ENCODE assay signal across 29 cellular contexts in genomic region chrX:132953358-132953757, GRCh38. TPM values are rescaled to one million over a fixed set of nuclear protein-coding genes. Genes with fewer than 3 reads are reported as not detected.
DNase-seq lines count a peak whose midpoint lies in the region; ATAC-seq lines count a peak whose summit lies in the region.
"Had no signal": no experiment of that assay in that cellular context is flagged by ENCODE, and none has a peak within 500 bp of the region (broad histone marks: within the 10 kb centered on the region; RNA-seq: fewer than 3 reads in every experiment).

No MANE protein-coding gene starts in this region.

- H4K8ac ChIP-seq in trophoblast cell (ENCODE audit: low read depth, low read length) = no peak overlapping the region

- no peak overlapping the region for H2BK120ac ChIP-seq in trophoblast cell (ENCODE audit: insufficient read depth, low read length, poor library complexity)

- no peaks in the 10 kb centered on the region for H3K79me2 ChIP-seq in trophoblast cell (ENCODE audit: control insufficient read depth, insufficient read depth, low read length, poor library complexity)
- H3K79me2 ChIP-seq: parathyroid adenoma had no signal

- H4K91ac ChIP-seq in trophoblast cell (ENCODE audit: low read depth, low read length) = no peak overlapping the region

- no peak overlapping the region for H3K4me3 ChIP-seq in trophoblast cell (ENCODE audit: low read depth, low read length)
- H3K4me3 ChIP-seq: adrenal gland, breast epithelium, gastroesophageal sphincter, suprapubic skin had no signal

- no CpG with 5 or more reads among the region's 7 CpGs for WGBS in trophoblast cell (ENCODE audit: extremely low coverage, insufficient coverage, insufficient read length)

- no peak overlapping the region for H2BK5ac ChIP-seq in trophoblast cell (ENCODE audit: low read depth, low read length, poor library complexity)

- H3K79me1 ChIP-seq in trophoblast cell (ENCODE audit: low read length) = no peaks in the 10 kb centered on the region

- ATAC-seq in Right ventricle myocardium superior (ENCODE audit: poor library complexity) = no peak
- ATAC-seq: activated CD4-positive, CD25-positive, alpha-beta regulatory T cell treated with anti-CD3 and anti-CD28 coated beads, Interleukin-2, amount 50 U/mL, for 24 hours; gastroesophageal sphincter; left cardiac atrium; Panc1 had no signal

- H3K9ac ChIP-seq in trophoblast cell (ENCODE audit: low read length) = no peak overlapping the region
- H3K9ac ChIP-seq: parathyroid adenoma had no signal

- no peak overlapping the region for H2AK5ac ChIP-seq in trophoblast cell (ENCODE audit: low read length)

- no peak overlapping the region for H3K18ac ChIP-seq in trophoblast cell (ENCODE audit: low read length)

- H3K4me1 ChIP-seq in trophoblast cell (ENCODE audit: control insufficient read depth in 1 of 2, insufficient read depth in 2 of 2, low read length in 2 of 2) = peaks cover 10 to 25% of the 10 kb centered on the region in 2 experiments
- H3K4me1 ChIP-seq: breast epithelium, parathyroid adenoma had no signal

- intact Hi-C loops in Right ventricle myocardium superior (cut with DNase I) = no loop called here

- H3K4me2 ChIP-seq in trophoblast cell (ENCODE audit: low read length) = no peak overlapping the region

- H4K12ac ChIP-seq in trophoblast cell (ENCODE audit: low read depth, low read length) = no peak overlapping the region

- H2BK12ac ChIP-seq in trophoblast cell (ENCODE audit: low read length) = no peak overlapping the region

- DNase-seq in NCI-H748 (lab: John Stamatoyannopoulos, UW; ENCODE audit: unreplicated experiment) = peak; percentile 6
- DNase-seq in NCI-H748 treated with DMSO at 0.1 percent for 48 hours (lab: John Stamatoyannopoulos, UW) = no peak
- DNase-seq in NCI-H2171 treated with DMSO at 0.1 percent for 48 hours (lab: John Stamatoyannopoulos, UW) = peak; percentile 48
- peak; percentile 58 for DNase-seq in kidney glomerular epithelial cell (lab: John Stamatoyannopoulos, UW)
- no peak for DNase-seq in SW480 (ENCODE audit: low spot score)
- DNase-seq in stimulated activated CD4-positive, alpha-beta T cell treated with anti-CD3 and anti-CD28 coated beads, Interleukin-2, amount 100 ng/mL, for 48 hours = no peak
- no peak for DNase-seq in trophoblast cell
- DNase-seq in Right ventricle myocardium superior = no peak
- DNase-seq: activated CD4-positive, alpha-beta T cell treated with anti-CD3 and anti-CD28 coated beads, Interleukin-2, amount 50 U/mL, for 48 hours; activated naive CD4-positive, alpha-beta T cell treated with Interleukin-2 at 50 U/mL for 16 hours; CD4-positive, alpha-beta memory T cell; DMS53; IMR-90; left cardiac atrium; MV-4-11; NCI-H2107; NCI-H69; SHP77; small intestine; stimulated activated naive CD4-positive, alpha-beta T cell had no signal

- H3K27ac ChIP-seq in trophoblast cell (ENCODE audit: low read depth, low read length) = no peak overlapping the region
- H3K27ac ChIP-seq: adrenal gland, breast epithelium, gastroesophageal sphincter, parathyroid adenoma, suprapubic skin had no signal

- H3K27me3 ChIP-seq in trophoblast cell (ENCODE audit: insufficient read depth, low read length) = peaks cover 17% of the 10 kb centered on the region

- no peak overlapping the region for H2AFZ ChIP-seq in trophoblast cell (ENCODE audit: insufficient read depth, low read length, poor library complexity)
- H2AFZ ChIP-seq: parathyroid adenoma had no signal

- H3K9me3 ChIP-seq in trophoblast cell (ENCODE audit: insufficient read depth, low read depth, low read length) = no peaks in the 10 kb centered on the region
- H3K9me3 ChIP-seq: adrenal gland, breast epithelium, gastroesophageal sphincter, suprapubic skin had no signal

- H3K14ac ChIP-seq in trophoblast cell (ENCODE audit: low read length) = no peak overlapping the region

- no peak overlapping the region for H3K23ac ChIP-seq in trophoblast cell (ENCODE audit: low read length)

- H3K36me3 ChIP-seq in trophoblast cell (ENCODE audit: control insufficient read depth in 1 of 2, insufficient read depth in 2 of 2, low read length in 2 of 2) = no peaks in the 10 kb centered on the region
- H3K36me3 ChIP-seq: adrenal gland, breast epithelium, gastroesophageal sphincter, suprapubic skin had no signal

- H3K4ac ChIP-seq in trophoblast cell (ENCODE audit: low read depth, low read length) = no peak overlapping the region

RNA-seq across cellular contexts. Expression of gene HS6ST2, which starts 5.1 kb away (rescaled TPM):
- polyA plus RNA-seq in trophoblast cell (2013) = 1.1 TPM in 2 replicates
- 0.08 TPM for total RNA-seq in Right ventricle myocardium superior
- total RNA-seq: CD4-positive, alpha-beta memory T cell; IMR-90; LHCN-M2; T-helper 2 cell treated with Interferon-gamma antibody and Interleukin-4, amounts not matched to agents 100 ng/mL and 5 ng/mL, for 36 hours had no signal
- polyA plus RNA-seq: CD4-positive, alpha-beta memory T cell; IMR-90 had no signal

Comparison
In these comparisons a context has a peak if more than half of its experiments do, and no peak if none do; other contexts are left out.
1. DNase-seq: peak in NCI-H748 (single experiment), NCI-H2171 treated with DMSO at 0.1 percent for 48 hours (single experiment) and kidney glomerular epithelial cell (single experiment); none in NCI-H748 treated with DMSO at 0.1 percent for 48 hours (single experiment), SW480 (single experiment), stimulated activated CD4-positive, alpha-beta T cell treated with anti-CD3 and anti-CD28 coated beads, Interleukin-2, amount 100 ng/mL, for 48 hours (0 of 2), trophoblast cell (0 of 2) and Right ventricle myocardium superior (single experiment).